31 cellular contexts compared by ENCODE assay signal in the genomic region with DNA sequence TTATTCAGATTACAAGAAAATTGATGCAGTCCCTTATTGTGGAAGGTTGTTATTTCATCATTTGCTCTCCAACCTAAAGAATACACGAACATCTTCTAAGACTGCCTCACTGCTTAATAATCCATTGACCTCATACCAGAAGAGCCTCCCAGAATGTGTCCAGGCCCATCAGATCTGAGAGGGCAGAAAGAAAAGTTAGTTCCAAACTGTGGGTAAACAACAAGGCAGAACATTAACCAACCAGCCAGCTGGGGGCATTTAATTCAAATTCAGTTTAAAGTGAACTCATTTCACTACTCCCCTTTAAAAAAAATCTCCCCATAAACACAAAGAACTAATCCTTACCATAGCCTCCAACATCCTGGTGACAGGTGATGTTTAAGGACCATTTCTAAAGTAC. TPM values are rescaled to one million over a fixed set of nuclear protein-coding genes. Genes with fewer than 3 reads are reported as not detected.
A peak's percentile ranks its signal among the peaks of the same experiment; 100 is the strongest.
DNase-seq lines count a peak whose midpoint lies in the region; ATAC-seq, FAIRE-seq and TF ChIP-seq lines count a peak whose summit lies in the region.
"Had no signal": no experiment of that assay in that cellular context is flagged by ENCODE, and none has a peak within 500 bp of the region (broad histone marks: within the 10 kb centered on the region; RNA-seq: fewer than 3 reads in every experiment).

No MANE protein-coding gene starts in this region.

- intact Hi-C loops in sciatic nerve (cut with DNase I): no loop called here

- peak overlapping the region; percentile 26; the same call in 1 of the 2 replicates for H3K4me2 ChIP-seq in KMS-11

- H3K79me2 ChIP-seq in KMS-11 (ENCODE audit: insufficient read depth, low read depth): no peaks in the 10 kb centered on the region

- H3K4me1 Mint-ChIP-seq in chondrocyte (ENCODE audit: low read depth): peaks cover 22% of the 10 kb centered on the region
- H3K4me1 Mint-ChIP-seq: CD4-positive, CD25-positive, alpha-beta regulatory T cell; central memory CD8-positive, alpha-beta T cell; naive B cell; stimulated activated naive B cell treated with anti-CD40 and anti-IgM and Interleukin-4, amounts not matched to agents 10 μg/mL and 1 μg/mL and 100 μg/mL, for 72 hours had no signal

- peaks cover 15% of the 10 kb centered on the region for H3K4me1 ChIP-seq in KMS-11 (ENCODE audit: low read depth, poor library complexity, severe bottlenecking)
- no peaks in the 10 kb centered on the region for H3K4me1 ChIP-seq in suprapubic skin
- H3K4me1 ChIP-seq: left ventricle myocardium inferior had no signal

- 38% methylated on average over 1 of the region's 1 CpG for WGBS in suprapubic skin

- TF ChIP-seq CTCF in KMS-11 (conservative IDR thresholded peaks at IDR 0.05; ENCODE audit: low read depth, low read length) (no peak), chondrocyte (IDR thresholded peaks at IDR 0.05) (peak; percentile 17), suprapubic skin (IDR thresholded peaks at IDR 0.05) (no peak)

- H3K4me3 ChIP-seq in KMS-11 (IDR thresholded peaks at IDR 0.05; ENCODE audit: insufficient read depth, low read depth, low read length): no peak overlapping the region
- no peak overlapping the region for H3K4me3 ChIP-seq in suprapubic skin
- H3K4me3 ChIP-seq: body of pancreas, left ventricle myocardium inferior, psoas muscle had no signal

- no peak for TF ChIP-seq EP300 in suprapubic skin (IDR thresholded peaks at IDR 0.05)

- no peak overlapping the region for H3K9ac ChIP-seq in KMS-11

- no peak for FAIRE-seq in GM12892 (lab: Jason Lieb, UNC)
- FAIRE-seq: A204.1, keratinocyte, small intestine, urothelium cell line had no signal

- no peaks in the 10 kb centered on the region for H3K9me3 Mint-ChIP-seq in chondrocyte (ENCODE audit: low read depth)
- H3K9me3 Mint-ChIP-seq: activated CD4-positive, alpha-beta T cell treated with anti-CD3 and anti-CD28 coated beads, Interleukin-2, amount 10 ng/mL, durations not matched to agents 7 days and 5 days; activated naive CD8-positive, alpha-beta T cell treated with anti-CD3 and anti-CD28 coated beads for 36 hours; activated T-cell treated with anti-CD3 and anti-CD28 coated beads, Interleukin-2, amount 50 U/mL, for 24 hours; central memory CD8-positive, alpha-beta T cell; T-cell had no signal

- H3K36me3 ChIP-seq in KMS-11 (ENCODE audit: insufficient read depth) (no peaks in the 10 kb centered on the region), suprapubic skin (no peaks in the 10 kb centered on the region)
- H3K36me3 ChIP-seq: left ventricle myocardium inferior, neutrophil, WERI-Rb-1 had no signal

- DNase-seq in chondrocyte (ENCODE audit: low spot score): no peak
- peak; percentile 2 for DNase-seq in glomerular visceral epithelial cell (ENCODE audit: extremely low spot score)
- DNase-seq in sciatic nerve (ENCODE audit: low spot score): no peak
- DNase-seq in GM12892 (ENCODE audit: insufficient read length): no peak
- no peak for DNase-seq in NCI-H2081 treated with DMSO at 0.1 percent for 48 hours (lab: John Stamatoyannopoulos, UW)
- DNase-seq in MV-4-11 (lab: John Stamatoyannopoulos, UW): no peak
- no peak for DNase-seq in suprapubic skin (ENCODE audit: low spot score in 2 of 2)
- DNase-seq: activated effector memory CD4-positive, alpha-beta T cell treated with anti-CD3 and anti-CD28 coated beads, Interleukin-2, amount 50 U/mL, for 16 hours; activated naive CD8-positive, alpha-beta T cell treated with anti-CD3 and anti-CD28 coated beads for 36 hours; activated T-cell treated with anti-CD3 and anti-CD28 coated beads, Interleukin-2, amount 50 U/mL, for 24 hours; body of pancreas; Calu3; CD4-positive, CD25-positive, alpha-beta regulatory T cell; GOT3; left ventricle myocardium inferior; naive B cell; NCI-H146; NCI-H510A; psoas muscle; small intestine; stimulated activated naive B cell treated with anti-CD40 and anti-IgM and Interleukin-4, amounts not matched to agents 10 μg/mL and 1 μg/mL and 100 μg/mL, for 72 hours; T-cell; WERI-Rb-1 had no signal

- peak; percentile 29 for ATAC-seq in sciatic nerve
- ATAC-seq: body of pancreas; stimulated activated naive B cell treated with anti-CD40 and anti-IgM and Interleukin-4, amounts not matched to agents 10 μg/mL and 1 μg/mL and 100 μg/mL, for 72 hours had no signal

- H3K4me3 Mint-ChIP-seq in chondrocyte (ENCODE audit: unreplicated experiment): no peak overlapping the region
- H3K4me3 Mint-ChIP-seq: activated CD4-positive, alpha-beta T cell treated with anti-CD3 and anti-CD28 coated beads, Interleukin-2, amount 10 ng/mL, durations not matched to agents 7 days and 5 days; activated naive CD8-positive, alpha-beta T cell treated with anti-CD3 and anti-CD28 coated beads for 36 hours; activated T-cell treated with anti-CD3 and anti-CD28 coated beads, Interleukin-2, amount 50 U/mL, for 24 hours; central memory CD8-positive, alpha-beta T cell; naive B cell; stimulated activated naive B cell treated with anti-CD40 and anti-IgM and Interleukin-4, amounts not matched to agents 10 μg/mL and 1 μg/mL and 100 μg/mL, for 72 hours had no signal

- no peak for TF ChIP-seq POLR2A in GM12892 (IDR thresholded peaks at IDR 0.05; ENCODE audit: low read depth, low read length)
- TF ChIP-seq POLR2A in suprapubic skin (IDR thresholded peaks at IDR 0.05): no peak

- no peak overlapping the region for H3K27ac Mint-ChIP-seq in chondrocyte (ENCODE audit: unreplicated experiment)
- H3K27ac Mint-ChIP-seq: activated T-cell treated with anti-CD3 and anti-CD28 coated beads, Interleukin-2, amount 50 U/mL, for 24 hours; CD4-positive, CD25-positive, alpha-beta regulatory T cell; naive B cell; stimulated activated naive B cell treated with anti-CD40 and anti-IgM and Interleukin-4, amounts not matched to agents 10 μg/mL and 1 μg/mL and 100 μg/mL, for 72 hours; T-cell had no signal

- no peaks in the 10 kb centered on the region for H4K20me1 ChIP-seq in KMS-11 (ENCODE audit: insufficient read depth)

- H3K27me3 Mint-ChIP-seq in chondrocyte (ENCODE audit: low read depth): no peaks in the 10 kb centered on the region
- H3K27me3 Mint-ChIP-seq: activated CD4-positive, alpha-beta T cell treated with anti-CD3 and anti-CD28 coated beads, Interleukin-2, amount 10 ng/mL, durations not matched to agents 7 days and 5 days; activated naive CD8-positive, alpha-beta T cell treated with anti-CD3 and anti-CD28 coated beads for 36 hours; CD4-positive, CD25-positive, alpha-beta regulatory T cell; central memory CD8-positive, alpha-beta T cell; naive B cell; stimulated activated naive B cell treated with anti-CD40 and anti-IgM and Interleukin-4, amounts not matched to agents 10 μg/mL and 1 μg/mL and 100 μg/mL, for 72 hours had no signal

- no peak overlapping the region for H2AFZ ChIP-seq in KMS-11 (ENCODE audit: low read depth)

- H3K36me3 Mint-ChIP-seq in chondrocyte (ENCODE audit: low read depth): peaks cover 5% of the 10 kb centered on the region
- H3K36me3 Mint-ChIP-seq: activated naive CD8-positive, alpha-beta T cell treated with anti-CD3 and anti-CD28 coated beads for 36 hours; CD4-positive, CD25-positive, alpha-beta regulatory T cell; naive B cell; stimulated activated naive B cell treated with anti-CD40 and anti-IgM and Interleukin-4, amounts not matched to agents 10 μg/mL and 1 μg/mL and 100 μg/mL, for 72 hours; T-cell had no signal

- no peaks in the 10 kb centered on the region for H3K9me3 ChIP-seq in suprapubic skin
- H3K9me3 ChIP-seq: body of pancreas, left ventricle myocardium inferior, neutrophil, psoas muscle had no signal

- H3K27me3 ChIP-seq in KMS-11 (ENCODE audit: insufficient read depth, low read depth) (no peaks in the 10 kb centered on the region), suprapubic skin (no peaks in the 10 kb centered on the region)
- H3K27me3 ChIP-seq: body of pancreas, neutrophil had no signal

- H3K27ac ChIP-seq in KMS-11 (peak overlapping the region; percentile 47; the same call in 1 of the 2 replicates), suprapubic skin (no peak overlapping the region)
- H3K27ac ChIP-seq: left ventricle myocardium inferior, neutrophil, psoas muscle, WERI-Rb-1 had no signal

RNA-seq across cellular contexts. Expression of a gene that starts 13.8 kb away (rescaled TPM):
- total RNA-seq in chondrocyte (64.6 to 94.8 TPM (median 67.6 TPM) in 3 replicates), sciatic nerve (27.5 TPM), suprapubic skin (1 to 10 TPM; 2.3 to 4.1 (median 3.1) TPM)
- 0.15 TPM for polyA plus RNA-seq in GM12892 (2012; ENCODE audit: missing spikeins)
- total RNA-seq: activated CD4-positive, alpha-beta T cell treated with anti-CD3 and anti-CD28 coated beads, Interleukin-2, amount 10 ng/mL, durations not matched to agents 7 days and 5 days; activated naive CD8-positive, alpha-beta T cell treated with anti-CD3 and anti-CD28 coated beads for 36 hours; CD4-positive, CD25-positive, alpha-beta regulatory T cell; RPMI7951 had no signal
- polyA plus RNA-seq: CD4-positive, CD25-positive, alpha-beta regulatory T cell had no signal
